ENCODE assay signal across 29 cellular contexts in the genomic region with DNA sequence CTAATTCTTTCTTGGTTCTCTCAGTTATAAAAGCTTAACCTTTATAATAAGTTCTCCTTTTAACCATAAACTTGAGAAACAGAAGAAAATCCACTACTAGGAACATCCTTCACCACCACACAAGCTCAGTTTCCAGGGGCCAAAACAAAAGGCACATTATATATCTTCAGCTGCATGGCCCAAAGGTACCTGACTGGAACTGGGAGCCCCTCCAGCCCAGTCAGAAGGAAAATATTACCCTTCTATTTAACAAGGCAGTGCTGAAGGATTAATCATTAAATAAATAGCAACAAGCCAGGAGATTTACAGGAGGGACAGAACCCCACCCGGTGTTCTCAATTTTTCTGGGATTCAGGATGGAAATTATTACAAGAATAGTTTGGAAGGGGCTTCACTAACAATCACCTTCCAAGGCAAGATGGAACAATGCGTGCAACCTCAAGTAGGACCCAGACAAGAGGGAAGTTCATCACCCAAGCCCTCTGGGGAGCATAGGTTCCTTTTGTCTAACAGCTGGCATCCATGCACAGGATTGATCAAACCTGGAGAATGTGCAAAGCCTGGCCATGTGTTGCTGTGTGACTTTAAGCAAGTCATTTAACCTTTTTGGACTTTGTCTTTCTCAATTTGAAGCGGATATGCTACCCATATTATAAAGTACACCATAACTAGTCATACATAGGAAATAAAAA.
DNase-seq lines count a peak whose midpoint lies in the region; ATAC-seq, FAIRE-seq and TF ChIP-seq lines count a peak whose summit lies in the region.
"Had no signal": no experiment of that assay in that cellular context is flagged by ENCODE, and none has a peak within 500 bp of the region (broad histone marks: within the 10 kb centered on the region; RNA-seq: fewer than 3 reads in every experiment).

No MANE protein-coding gene starts in this region.

- DNase-seq in NCI-H2171 treated with DMSO at 0.1 percent for 48 hours (lab: John Stamatoyannopoulos, UW): peak; percentile 32
- DNase-seq in endothelial cell of umbilical vein (ENCODE audit: low read depth, low spot score): peak; percentile 49
- DNase-seq in osteocyte (ENCODE audit: extremely low spot score, unreplicated experiment): no peak
- DNase-seq in upper lobe of right lung: no peak
- DNase-seq in activated gamma-delta T cell (lab: John Stamatoyannopoulos, UW): no peak
- no peak for DNase-seq in stimulated activated CD4-positive, alpha-beta T cell treated with anti-CD3 and anti-CD28 coated beads, Interleukin-4, amount 100 ng/mL, for 4 hours
- no peak for DNase-seq in upper lobe of left lung
- DNase-seq: activated CD4-positive, alpha-beta T cell treated with anti-CD3 and anti-CD28 coated beads for 48 hours; activated naive CD4-positive, alpha-beta T cell treated with anti-CD3 and anti-CD28 coated beads, Interleukin-2, amount 10 ng/mL, durations not matched to agents 7 days and 5 days; activated T-cell treated with anti-CD3 and anti-CD28 coated beads, Interleukin-2, amount 50 U/mL, for 72 hours; amygdala; CD4-positive, CD25-positive, alpha-beta regulatory T cell; erythroblast; gastrocnemius medialis; GDM1; hypothalamus; KG1; lower lobe of right lung; NCI-H187; NCI-H226; NCI-H82; SHP77 treated with DMSO at 0.1 percent for 48 hours; stimulated activated CD4-positive, alpha-beta T cell treated with anti-CD3 and anti-CD28 coated beads, Interleukin-4, amount 100 ng/mL, for 24 hours; stomach had no signal

- no peak overlapping the region for H3K9ac ChIP-seq in BLaER1 treated with 17β-estradiol and CSF1 and Interleukin-3, amounts not matched to agents 10 nM and 100 nM
- no peak overlapping the region for H3K9ac ChIP-seq in endothelial cell of umbilical vein (replicated peaks; ENCODE audit: extremely low read depth, insufficient read depth, low read length)

- no peak for TF ChIP-seq POLR2A in endothelial cell of umbilical vein (IDR thresholded peaks at IDR 0.05; ENCODE audit: low read depth, low read length)
- TF ChIP-seq POLR2A in upper lobe of left lung (IDR thresholded peaks at IDR 0.05): no peak

- H4K20me1 ChIP-seq in BLaER1 treated with 17β-estradiol and CSF1 and Interleukin-3, amounts not matched to agents 10 nM and 100 nM: no peaks in the 10 kb centered on the region
- H4K20me1 ChIP-seq in endothelial cell of umbilical vein (replicated peaks; ENCODE audit: control insufficient read depth, extremely low read depth, insufficient read depth, low read length): no peaks in the 10 kb centered on the region

- peak overlapping the region in 7 of 11 experiments; percentile 3 to 35 (median 29); a peak in 11 of 22 replicates for H3K4me2 ChIP-seq in BLaER1 treated with 17β-estradiol and CSF1 and Interleukin-3, amounts not matched to agents 10 nM and 100 nM
- no peak overlapping the region for H3K4me2 ChIP-seq in endothelial cell of umbilical vein (ENCODE audit: insufficient read depth, low read length)

- H3K27me3 Mint-ChIP-seq in osteocyte (ENCODE audit: unreplicated experiment): no peaks in the 10 kb centered on the region
- H3K27me3 Mint-ChIP-seq: activated naive CD4-positive, alpha-beta T cell treated with anti-CD3 and anti-CD28 coated beads, Interleukin-2, amount 10 ng/mL, durations not matched to agents 7 days and 5 days; type B pancreatic cell had no signal

- H2AFZ ChIP-seq in endothelial cell of umbilical vein (ENCODE audit: low read depth, low read length): peak overlapping the region; percentile 22

- H3K27ac Mint-ChIP-seq in osteocyte (ENCODE audit: unreplicated experiment): peak overlapping the region; percentile 41
- H3K27ac Mint-ChIP-seq: activated naive CD4-positive, alpha-beta T cell treated with anti-CD3 and anti-CD28 coated beads, Interleukin-2, amount 10 ng/mL, durations not matched to agents 7 days and 5 days; CD4-positive, CD25-positive, alpha-beta regulatory T cell; type B pancreatic cell had no signal

- no peaks in the 10 kb centered on the region for H3K79me2 ChIP-seq in endothelial cell of umbilical vein (ENCODE audit: control insufficient read depth, insufficient read depth, low read length)

- no peak overlapping the region for H3K4me3 Mint-ChIP-seq in osteocyte (ENCODE audit: unreplicated experiment)
- H3K4me3 Mint-ChIP-seq: activated naive CD4-positive, alpha-beta T cell treated with anti-CD3 and anti-CD28 coated beads, Interleukin-2, amount 10 ng/mL, durations not matched to agents 7 days and 5 days; activated T-cell treated with anti-CD3 and anti-CD28 coated beads, Interleukin-2, amount 50 U/mL, for 72 hours; CD4-positive, CD25-positive, alpha-beta regulatory T cell; type B pancreatic cell had no signal

- peaks cover 24% of the 10 kb centered on the region for H3K4me1 Mint-ChIP-seq in osteocyte (ENCODE audit: unreplicated experiment)
- H3K4me1 Mint-ChIP-seq: activated naive CD4-positive, alpha-beta T cell treated with anti-CD3 and anti-CD28 coated beads, Interleukin-2, amount 10 ng/mL, durations not matched to agents 7 days and 5 days; CD4-positive, CD25-positive, alpha-beta regulatory T cell had no signal

- peaks cover 0 to 15% (median 6%) of the 10 kb centered on the region in 10 experiments; a peak in 12 of 20 replicates for H3K4me1 ChIP-seq in BLaER1 treated with 17β-estradiol and CSF1 and Interleukin-3, amounts not matched to agents 10 nM and 100 nM
- H3K4me1 ChIP-seq in endothelial cell of umbilical vein (ENCODE audit: control insufficient read depth, extremely low read depth, insufficient read depth, low read length): peaks cover 7% of the 10 kb centered on the region
- no peaks in the 10 kb centered on the region for H3K4me1 ChIP-seq in upper lobe of right lung
- no peaks in the 10 kb centered on the region for H3K4me1 ChIP-seq in upper lobe of left lung
- H3K4me1 ChIP-seq: gastrocnemius medialis, lower lobe of right lung, stomach had no signal

- H3K9me3 Mint-ChIP-seq in osteocyte (ENCODE audit: unreplicated experiment): peaks cover 3% of the 10 kb centered on the region
- H3K9me3 Mint-ChIP-seq: activated naive CD4-positive, alpha-beta T cell treated with anti-CD3 and anti-CD28 coated beads, Interleukin-2, amount 10 ng/mL, durations not matched to agents 7 days and 5 days; type B pancreatic cell had no signal

- 93 to 94% methylated on average over 3 of the region's 3 CpGs for WGBS in upper lobe of left lung, 2 donors

- no peaks in the 10 kb centered on the region for H3K36me3 Mint-ChIP-seq in osteocyte (ENCODE audit: unreplicated experiment)
- H3K36me3 Mint-ChIP-seq: activated naive CD4-positive, alpha-beta T cell treated with anti-CD3 and anti-CD28 coated beads, Interleukin-2, amount 10 ng/mL, durations not matched to agents 7 days and 5 days; CD4-positive, CD25-positive, alpha-beta regulatory T cell; type B pancreatic cell had no signal

- no peaks in the 10 kb centered on the region for H3K27me3 ChIP-seq in BLaER1 treated with 17β-estradiol and CSF1 and Interleukin-3, amounts not matched to agents 10 nM and 100 nM
- H3K27me3 ChIP-seq in endothelial cell of umbilical vein (ENCODE audit: control insufficient read depth in 2 of 2, insufficient read depth in 2 of 2, low read length in 2 of 2) (no peaks in the 10 kb centered on the region), upper lobe of right lung (no peaks in the 10 kb centered on the region), upper lobe of left lung (no peaks in the 10 kb centered on the region)
- H3K27me3 ChIP-seq: gastrocnemius medialis, stomach had no signal

- POLR2A ChIA-PET in endothelial cell of umbilical vein (lab: Charles Lee): no interaction called here

- intact Hi-C loops in endothelial cell of umbilical vein (cut with micrococcal nuclease) (no loop called here), upper lobe of right lung (cut with DNase I) (no loop called here)

- FAIRE-seq in endothelial cell of umbilical vein (lab: Jason Lieb, UNC): no peak
- FAIRE-seq: islet of Langerhans, TTC549 had no signal

- CTCF ChIA-PET in endothelial cell of umbilical vein (lab: Charles Lee): no interaction called here

- H3K4me3 ChIP-seq in BLaER1 treated with 17β-estradiol and CSF1 and Interleukin-3, amounts not matched to agents 10 nM and 100 nM: no peak overlapping the region
- H3K4me3 ChIP-seq in endothelial cell of umbilical vein (replicated peaks in 1 of 3; ENCODE audit: insufficient read depth in 1 of 3, low read depth in 1 of 3, low read length in 3 of 3) (no peak overlapping the region), upper lobe of right lung (no peak overlapping the region), upper lobe of left lung (no peak overlapping the region)
- H3K4me3 ChIP-seq: gastrocnemius medialis, lower lobe of right lung, stomach had no signal

- H3K36me3 ChIP-seq in BLaER1 treated with 17β-estradiol and CSF1 and Interleukin-3, amounts not matched to agents 10 nM and 100 nM: no peaks in the 10 kb centered on the region
- H3K36me3 ChIP-seq in endothelial cell of umbilical vein (ENCODE audit: control insufficient read depth in 2 of 2, extremely low read depth in 1 of 2, insufficient read depth in 2 of 2, low read length in 2 of 2) (no peaks in the 10 kb centered on the region), upper lobe of right lung (no peaks in the 10 kb centered on the region), upper lobe of left lung (no peaks in the 10 kb centered on the region)
- H3K36me3 ChIP-seq: gastrocnemius medialis, lower lobe of right lung, stomach had no signal

- ATAC-seq in upper lobe of right lung (no peak), upper lobe of left lung (ENCODE audit: low FRiP score in 2 of 2) (no peak)
- ATAC-seq: activated T-cell treated with anti-CD3 and anti-CD28 coated beads, Interleukin-2, amount 50 U/mL, for 72 hours; gastrocnemius medialis; HCT116; lower lobe of right lung had no signal

- no TSS peak for BruUV-seq in endothelial cell of umbilical vein (replicated peaks; lab: Mats Ljungman, UMichigan)

- no peak overlapping the region for H3K27ac ChIP-seq in BLaER1 treated with 17β-estradiol and CSF1 and Interleukin-3, amounts not matched to agents 10 nM and 100 nM
- H3K27ac ChIP-seq in endothelial cell of umbilical vein (ENCODE audit: insufficient read depth, low read depth, low read length) (no peak overlapping the region), upper lobe of right lung (no peak overlapping the region), upper lobe of left lung (no peak overlapping the region)
- H3K27ac ChIP-seq: gastrocnemius medialis, lower lobe of right lung, stomach had no signal

- H3K9me3 ChIP-seq in BLaER1 treated with 17β-estradiol and CSF1 and Interleukin-3, amounts not matched to agents 10 nM and 100 nM (replicated peaks in 1 of 11): peaks cover 0 to 12% (median 0%) of the 10 kb centered on the region in 11 experiments; a peak in 3 of 22 replicates
- H3K9me3 ChIP-seq in endothelial cell of umbilical vein (replicated peaks; ENCODE audit: control insufficient read depth, insufficient read depth, low read length) (no peaks in the 10 kb centered on the region), upper lobe of right lung (no peaks in the 10 kb centered on the region), upper lobe of left lung (no peaks in the 10 kb centered on the region)
- H3K9me3 ChIP-seq: gastrocnemius medialis, lower lobe of right lung, stomach had no signal

- no peak for TF ChIP-seq EP300 in upper lobe of left lung (IDR thresholded peaks at IDR 0.05)

- dilution Hi-C loops in endothelial cell of umbilical vein (cut with MboI; ENCODE audit: extremely low pct_ligation_motif_present, low sequenced_read_pairs): no loop called here

- H3K9me1 ChIP-seq in endothelial cell of umbilical vein (replicated peaks; ENCODE audit: control insufficient read depth, extremely low read depth, insufficient read depth, low read length): no peaks in the 10 kb centered on the region

- TF ChIP-seq CTCF in endothelial cell of umbilical vein (IDR thresholded peaks at IDR 0.05; ENCODE audit: extremely low read depth in 1 of 2, insufficient read depth in 1 of 2, low read depth in 1 of 2, low read length in 2 of 2) (no peak), osteocyte (IDR thresholded peaks at IDR 0.05) (no peak), upper lobe of right lung (IDR thresholded peaks at IDR 0.05) (no peak), upper lobe of left lung (IDR thresholded peaks at IDR 0.05) (no peak)

Comparison
In these comparisons a context has a peak if more than half of its experiments do, and no peak if none do; other contexts are left out.
1. DNase-seq: peak in NCI-H2171 treated with DMSO at 0.1 percent for 48 hours (single experiment) and endothelial cell of umbilical vein (single experiment); none in osteocyte (single experiment), upper lobe of right lung (single experiment), activated gamma-delta T cell (single experiment), stimulated activated CD4-positive, alpha-beta T cell treated with anti-CD3 and anti-CD28 coated beads, Interleukin-4, amount 100 ng/mL, for 4 hours (0 of 2) and upper lobe of left lung (0 of 2).